Comparison of ENCODE assay signal across 8 cellular contexts in genomic region chr19:3990815-3991117, GRCh38. TPM values are rescaled to one million over a fixed set of nuclear protein-coding genes. Genes with fewer than 3 reads are reported as not detected.
DNase-seq lines count a peak whose midpoint lies in the region; ATAC-seq, FAIRE-seq and TF ChIP-seq lines count a peak whose summit lies in the region.

No MANE protein-coding gene starts in this region.

- H3K27me3 Mint-ChIP-seq in activated T-cell treated with anti-CD3 and anti-CD28 coated beads, Interleukin-2, amount 50 U/mL, for 72 hours (ENCODE audit: low read depth) = no peaks in the 10 kb centered on the region

- CTCF ChIA-PET in PC-9 (lab: Charles Lee) = no interaction called here
- CTCF ChIA-PET in endothelial cell of umbilical vein (lab: Charles Lee) = interaction anchor here (1.2 kb wide), 1 partner anchor 149 kb away, joined by 3 read pairs; no protein-coding TSS in a partner anchor

- ATAC-seq in activated T-cell treated with anti-CD3 and anti-CD28 coated beads, Interleukin-2, amount 50 U/mL, for 72 hours (replicated peaks in 1 of 2) = no peak

- intact Hi-C loops in PC-9 (cut with micrococcal nuclease; ENCODE audit: unreplicated experiment) = no loop called here
- intact Hi-C loops in endothelial cell of umbilical vein (cut with micrococcal nuclease) = no loop called here

- no peak overlapping the region for H3K4me3 ChIP-seq in PC-9
- no peak overlapping the region for H3K4me3 ChIP-seq in endothelial cell of umbilical vein (replicated peaks in 1 of 3; ENCODE audit: insufficient read depth in 1 of 3, low read depth in 1 of 3, low read length in 3 of 3)
- no peak overlapping the region for H3K4me3 ChIP-seq in smooth muscle cell

- H4K20me1 ChIP-seq in PC-9 (ENCODE audit: insufficient read depth) = no peaks in the 10 kb centered on the region
- no peaks in the 10 kb centered on the region for H4K20me1 ChIP-seq in endothelial cell of umbilical vein (replicated peaks; ENCODE audit: control insufficient read depth, extremely low read depth, insufficient read depth, low read length)
- no peaks in the 10 kb centered on the region for H4K20me1 ChIP-seq in smooth muscle cell (ENCODE audit: low read depth)

- no peaks in the 10 kb centered on the region for H3K9me2 ChIP-seq in PC-9 (ENCODE audit: insufficient read depth)

- FAIRE-seq in endothelial cell of umbilical vein (lab: Jason Lieb, UNC) (no peak), RCC 7860 (lab: Jason Lieb, UNC) (no peak)

- H2AFZ ChIP-seq in PC-9 (peak overlapping the region; percentile 81), endothelial cell of umbilical vein (ENCODE audit: low read depth, low read length) (peak overlapping the region; percentile 49), smooth muscle cell (ENCODE audit: low read depth) (peak overlapping the region; percentile 3)

- no peak for TF ChIP-seq POLR2A in endothelial cell of umbilical vein (IDR thresholded peaks at IDR 0.05; ENCODE audit: low read depth, low read length)

- H3K4me1 Mint-ChIP-seq in activated T-cell treated with anti-CD3 and anti-CD28 coated beads, Interleukin-2, amount 50 U/mL, for 72 hours (ENCODE audit: low read depth) = peaks cover 35% of the 10 kb centered on the region

- no peaks in the 10 kb centered on the region for H3K9me1 ChIP-seq in endothelial cell of umbilical vein (replicated peaks; ENCODE audit: control insufficient read depth, extremely low read depth, insufficient read depth, low read length)

- TF ChIP-seq CTCF in PC-9 (conservative IDR thresholded peaks at IDR 0.05) (no peak), endothelial cell of umbilical vein (IDR thresholded peaks at IDR 0.05; ENCODE audit: extremely low read depth in 1 of 2, insufficient read depth in 1 of 2, low read depth in 1 of 2, low read length in 2 of 2) (no peak), smooth muscle cell (IDR thresholded peaks at IDR 0.05; ENCODE audit: borderline replicate concordance, insufficient read depth, poor library complexity, severe bottlenecking) (no peak)

- BruUV-seq in PC-9 (replicated peaks; lab: Mats Ljungman, UMichigan) (no TSS peak), endothelial cell of umbilical vein (replicated peaks; lab: Mats Ljungman, UMichigan) (no TSS peak)

- no peak overlapping the region for H3K9ac ChIP-seq in endothelial cell of umbilical vein (replicated peaks; ENCODE audit: extremely low read depth, insufficient read depth, low read length)
- no peak overlapping the region for H3K9ac ChIP-seq in smooth muscle cell (ENCODE audit: low read depth)

- H3K27ac Mint-ChIP-seq in activated T-cell treated with anti-CD3 and anti-CD28 coated beads, Interleukin-2, amount 50 U/mL, for 72 hours = peak overlapping the region; percentile 98

- POLR2A ChIA-PET in PC-9 (lab: Charles Lee; ENCODE audit: unreplicated experiment) (no interaction called here), endothelial cell of umbilical vein (lab: Charles Lee) (no interaction called here)

- dilution Hi-C loops in endothelial cell of umbilical vein (cut with MboI; ENCODE audit: extremely low pct_ligation_motif_present, low sequenced_read_pairs) = no loop called here

- no peaks in the 10 kb centered on the region for H3K9me3 ChIP-seq in PC-9 (ENCODE audit: insufficient read depth, low read depth)
- H3K9me3 ChIP-seq in endothelial cell of umbilical vein (replicated peaks; ENCODE audit: control insufficient read depth, insufficient read depth, low read length) = no peaks in the 10 kb centered on the region
- H3K9me3 ChIP-seq in smooth muscle cell (replicated peaks; ENCODE audit: low read depth) = no peaks in the 10 kb centered on the region

- no peaks in the 10 kb centered on the region for H3K27me3 ChIP-seq in PC-9 (ENCODE audit: insufficient read depth, low read depth)
- no peaks in the 10 kb centered on the region for H3K27me3 ChIP-seq in endothelial cell of umbilical vein (ENCODE audit: control insufficient read depth in 2 of 2, insufficient read depth in 2 of 2, low read length in 2 of 2)
- no peaks in the 10 kb centered on the region for H3K27me3 ChIP-seq in smooth muscle cell (ENCODE audit: low read depth)

- H3K4me2 ChIP-seq in PC-9 (peak overlapping the region; percentile 61), endothelial cell of umbilical vein (ENCODE audit: insufficient read depth, low read length) (no peak overlapping the region), smooth muscle cell (no peak overlapping the region)

- H3K79me2 ChIP-seq in PC-9 (ENCODE audit: low read depth) (no peaks in the 10 kb centered on the region), endothelial cell of umbilical vein (ENCODE audit: control insufficient read depth, insufficient read depth, low read length) (no peaks in the 10 kb centered on the region), smooth muscle cell (ENCODE audit: low read depth) (no peaks in the 10 kb centered on the region)

- H3K27ac ChIP-seq in PC-9 (no peak overlapping the region), endothelial cell of umbilical vein (ENCODE audit: insufficient read depth, low read depth, low read length) (no peak overlapping the region), smooth muscle cell (ENCODE audit: low read depth) (no peak overlapping the region)

- peaks cover 2% of the 10 kb centered on the region in 2 donors for H3K9me3 Mint-ChIP-seq in activated T-cell treated with anti-CD3 and anti-CD28 coated beads, Interleukin-2, amount 50 U/mL, for 72 hours

- H3K36me3 Mint-ChIP-seq in activated T-cell treated with anti-CD3 and anti-CD28 coated beads, Interleukin-2, amount 50 U/mL, for 72 hours (ENCODE audit: insufficient read depth in 2 of 2) = peaks cover 0 to 3% of the 10 kb centered on the region in 2 donors

- WGBS in smooth muscle cell (ENCODE audit: low lambda C conversion rate) = 81% methylated on average over 3 of the region's 3 CpGs

- H3K4me1 ChIP-seq in PC-9 (replicated peaks; ENCODE audit: insufficient read depth) = peaks cover 12% of the 10 kb centered on the region; the same call in 1 of the 2 replicates
- peaks cover 14% of the 10 kb centered on the region for H3K4me1 ChIP-seq in endothelial cell of umbilical vein (ENCODE audit: control insufficient read depth, extremely low read depth, insufficient read depth, low read length)
- peaks cover 10% of the 10 kb centered on the region for H3K4me1 ChIP-seq in smooth muscle cell (ENCODE audit: low read depth)

- peaks cover 22% of the 10 kb centered on the region for H3F3A ChIP-seq in PC-9 (ENCODE audit: insufficient read depth, low read depth)
- peaks cover 5% of the 10 kb centered on the region for H3F3A ChIP-seq in smooth muscle cell (ENCODE audit: low read depth)

- peak overlapping the region; percentile 53 to 86 for H3K4me3 Mint-ChIP-seq in activated T-cell treated with anti-CD3 and anti-CD28 coated beads, Interleukin-2, amount 50 U/mL, for 72 hours

- DNase-seq in activated T-cell treated with anti-CD3 and anti-CD28 coated beads, Interleukin-2, amount 50 U/mL, for 72 hours = no peak
- no peak for DNase-seq in activated T-cell treated with anti-CD3 and anti-CD28 coated beads, Interleukin-2, amount 50 U/mL, for 1 hour
- DNase-seq in PC-9 (no peak), endothelial cell of umbilical vein (ENCODE audit: low read depth, low spot score) (no peak), smooth muscle cell (lab: John Stamatoyannopoulos, UW; ENCODE audit: unreplicated experiment) (no peak), RCC 7860 (ENCODE audit: low spot score) (no peak), RKO (ENCODE audit: low spot score) (no peak), iPS-NIHi7 (ENCODE audit: extremely low spot score) (no peak)

- no peaks in the 10 kb centered on the region for H3K36me3 ChIP-seq in PC-9 (ENCODE audit: low read depth)
- H3K36me3 ChIP-seq in endothelial cell of umbilical vein (ENCODE audit: control insufficient read depth in 2 of 2, extremely low read depth in 1 of 2, insufficient read depth in 2 of 2, low read length in 2 of 2) = no peaks in the 10 kb centered on the region
- no peaks in the 10 kb centered on the region for H3K36me3 ChIP-seq in smooth muscle cell (ENCODE audit: low read depth)

RNA-seq across cellular contexts. Expression of gene EEF2, which starts 5.5 kb away (rescaled TPM):
- total RNA-seq in activated T-cell treated with anti-CD3 and anti-CD28 coated beads, Interleukin-2, amount 50 U/mL, for 72 hours = 1,000 to 10,000 TPM; 3,876 to 4,058 TPM
- 1,471 and 1,742 TPM in 2 replicates for total RNA-seq in PC-9 (2021)
- total RNA-seq in endothelial cell of umbilical vein = 2,318 and 2,351 TPM in 2 replicates
- polyA plus RNA-seq in endothelial cell of umbilical vein = 1,496 and 1,538 TPM in 2 replicates
- polyA plus RNA-seq in endothelial cell of umbilical vein (2011; cell fraction: cytosol; rRNA removed) = 1,233 and 1,709 TPM in 2 replicates
- polyA plus RNA-seq in endothelial cell of umbilical vein (2011; cell fraction: nucleus; rRNA removed) = 673 and 729 TPM in 2 replicates
- polyA plus RNA-seq in endothelial cell of umbilical vein (2012) = 2,769 and 3,429 TPM in 2 replicates
- 1,311 and 1,583 TPM in 2 replicates for polyA minus RNA-seq in endothelial cell of umbilical vein
- 1,714 TPM for polyA minus RNA-seq in endothelial cell of umbilical vein (2011; cell fraction: cytosol; rRNA and poly(A)+ RNA removed)
- polyA minus RNA-seq in endothelial cell of umbilical vein (2011; cell fraction: nucleus; rRNA and poly(A)+ RNA removed) = 301 and 535 TPM in 2 replicates
- 870 and 903 TPM in 2 replicates for total RNA-seq in smooth muscle cell
- polyA plus RNA-seq in smooth muscle cell = 365 and 474 TPM in 2 replicates

RNA-seq across cellular contexts. Expression of gene PIAS4, which starts 16.8 kb away (rescaled TPM):
- total RNA-seq in activated T-cell treated with anti-CD3 and anti-CD28 coated beads, Interleukin-2, amount 50 U/mL, for 72 hours = 10 to 100 TPM; 33.4 TPM
- total RNA-seq in PC-9 (2021) (25.5 and 26.5 TPM in 2 replicates), endothelial cell of umbilical vein (46.2 and 47.2 TPM in 2 replicates), smooth muscle cell (15.6 and 17.3 TPM in 2 replicates)
- polyA plus RNA-seq in endothelial cell of umbilical vein (23.6 and 26.2 TPM in 2 replicates), smooth muscle cell (8.1 and 14.0 TPM in 2 replicates)
- polyA plus RNA-seq in endothelial cell of umbilical vein (2011; cell fraction: cytosol; rRNA removed) = 15.6 and 16.7 TPM in 2 replicates
- polyA plus RNA-seq in endothelial cell of umbilical vein (2011; cell fraction: nucleus; rRNA removed) = 21.2 and 24.9 TPM in 2 replicates
- polyA plus RNA-seq in endothelial cell of umbilical vein (2012) = 30.3 and 39.4 TPM in 2 replicates
- polyA minus RNA-seq in endothelial cell of umbilical vein = 18.0 and 24.4 TPM in 2 replicates
- 6.8 TPM for polyA minus RNA-seq in endothelial cell of umbilical vein (2011; cell fraction: cytosol; rRNA and poly(A)+ RNA removed)
- polyA minus RNA-seq in endothelial cell of umbilical vein (2011; cell fraction: nucleus; rRNA and poly(A)+ RNA removed) = 22.9 and 35.4 TPM in 2 replicates

RNA-seq across cellular contexts. Expression of gene DAPK3, which starts 19.9 kb away (rescaled TPM):
- 10 to 100 TPM; 33.8 to 45.9 TPM for total RNA-seq in activated T-cell treated with anti-CD3 and anti-CD28 coated beads, Interleukin-2, amount 50 U/mL, for 72 hours
- total RNA-seq in PC-9 (2021) (38.1 and 46.5 TPM in 2 replicates), endothelial cell of umbilical vein (157 and 170 TPM in 2 replicates), smooth muscle cell (76.4 and 82.9 TPM in 2 replicates)
- polyA plus RNA-seq in endothelial cell of umbilical vein (175 and 176 TPM in 2 replicates), smooth muscle cell (113 and 120 TPM in 2 replicates)
- 157 and 188 TPM in 2 replicates for polyA plus RNA-seq in endothelial cell of umbilical vein (2011; cell fraction: cytosol; rRNA removed)
- polyA plus RNA-seq in endothelial cell of umbilical vein (2011; cell fraction: nucleus; rRNA removed) = 286 and 301 TPM in 2 replicates
- polyA plus RNA-seq in endothelial cell of umbilical vein (2012) = 128 and 197 TPM in 2 replicates
- polyA minus RNA-seq in endothelial cell of umbilical vein = 126 and 148 TPM in 2 replicates
- 31.7 TPM for polyA minus RNA-seq in endothelial cell of umbilical vein (2011; cell fraction: cytosol; rRNA and poly(A)+ RNA removed)
- polyA minus RNA-seq in endothelial cell of umbilical vein (2011; cell fraction: nucleus; rRNA and poly(A)+ RNA removed) = 148 and 217 TPM in 2 replicates

RNA-seq across cellular contexts. Expression of gene NMRK2, which starts 57.9 kb away (rescaled TPM):
- total RNA-seq in activated T-cell treated with anti-CD3 and anti-CD28 coated beads, Interleukin-2, amount 50 U/mL, for 72 hours = not detected
- not detected in 2 replicates for total RNA-seq in PC-9 (2021)
- total RNA-seq in endothelial cell of umbilical vein = not detected in 2 replicates
- polyA plus RNA-seq in endothelial cell of umbilical vein = not detected in 2 replicates
- not detected in 2 replicates for polyA plus RNA-seq in endothelial cell of umbilical vein (2011; cell fraction: cytosol; rRNA removed)
- not detected in 2 replicates for polyA plus RNA-seq in endothelial cell of umbilical vein (2011; cell fraction: nucleus; rRNA removed)
- polyA plus RNA-seq in endothelial cell of umbilical vein (2012) = not detected in 2 replicates
- polyA minus RNA-seq in endothelial cell of umbilical vein = not detected in 2 replicates
- not detected for polyA minus RNA-seq in endothelial cell of umbilical vein (2011; cell fraction: cytosol; rRNA and poly(A)+ RNA removed)
- not detected in 2 replicates for polyA minus RNA-seq in endothelial cell of umbilical vein (2011; cell fraction: nucleus; rRNA and poly(A)+ RNA removed)
- total RNA-seq in smooth muscle cell = not detected in 2 replicates
- polyA plus RNA-seq in smooth muscle cell = not detected in 2 replicates

Comparison
In these comparisons a context has a peak if more than half of its experiments do, and no peak if none do; other contexts are left out.
1. H2AFZ ChIP-seq: peak in every context shown above with its lines; median percentile 81 in PC-9; 49 in endothelial cell of umbilical vein; 3 in smooth muscle cell.